13 cellular contexts compared by ENCODE assay signal in the genomic region with DNA sequence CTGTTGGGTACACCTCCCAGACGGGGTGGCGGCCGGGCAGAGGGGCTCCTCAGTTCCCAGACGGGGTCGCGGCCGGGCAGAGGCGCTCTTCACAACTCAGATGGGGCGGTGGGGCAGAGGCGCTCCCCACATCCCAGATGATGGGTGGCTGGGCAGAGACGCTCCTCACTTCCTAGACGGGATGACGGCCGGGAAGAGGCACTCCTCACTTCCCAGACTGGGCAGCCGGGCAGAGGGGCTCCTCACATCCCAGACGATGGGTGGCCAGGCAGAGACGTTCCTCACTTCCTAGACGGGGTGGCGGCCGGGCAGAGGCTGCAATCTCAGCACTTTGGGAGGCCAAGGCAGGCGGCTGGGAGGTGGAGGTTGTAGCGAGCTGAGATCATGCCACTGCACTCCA. TPM values are rescaled to one million over a fixed set of nuclear protein-coding genes. Genes with fewer than 3 reads are reported as not detected.
DNase-seq lines count a peak whose midpoint lies in the region; ATAC-seq and TF ChIP-seq lines count a peak whose summit lies in the region.
"Not testable (repeated sequence)": the region's sequence is repeated elsewhere in the genome, so short reads cannot be mapped to it uniquely, and the experiment has no call there.
"Had no signal": no experiment of that assay in that cellular context is flagged by ENCODE, and none has a peak within 500 bp of the region (broad histone marks: within the 10 kb centered on the region; RNA-seq: fewer than 3 reads in every experiment).

No MANE protein-coding gene starts in this region.

- DNase-seq in RWPE2 (ENCODE audit: low spot score); epithelial cell of prostate (ENCODE audit: low read depth, low spot score); esophagus squamous epithelium (lab: John Stamatoyannopoulos, UW): not testable (repeated sequence)
- DNase-seq in cardiac septum (ENCODE audit: low spot score) (peak; percentile 14), mesenteric fat pad (ENCODE audit: low spot score) (peak; percentile 47)

- intact Hi-C loops in esophagus squamous epithelium (cut with DNase I); cardiac septum (cut with DNase I): not testable (repeated sequence)

- not testable (repeated sequence) for H3K4me1 ChIP-seq in HEK293 (ENCODE audit: control insufficient read depth, insufficient read depth, low read length)
- H3K4me1 ChIP-seq in RWPE2 (ENCODE audit: insufficient read depth, poor library complexity, severe bottlenecking) (peaks cover 17% of the 10 kb centered on the region), esophagus squamous epithelium (peaks cover 10 to 72% (median 29%) of the 10 kb centered on the region in 3 donors)

- ATAC-seq in RWPE2 (ENCODE audit: low read depth): not testable (repeated sequence)

- not testable (repeated sequence) for TF ChIP-seq CTCF in HEK293 (tag by site-specific recombination; IDR thresholded peaks at IDR 0.05); RWPE2 (IDR thresholded peaks at IDR 0.05; ENCODE audit: poor library complexity, severe bottlenecking); esophagus squamous epithelium (IDR thresholded peaks at IDR 0.05)

- POLR2A ChIA-PET in HEK293 (lab: Yijun Ruan, JAX): not testable (repeated sequence)

- H3K27me3 ChIP-seq in RWPE2 (ENCODE audit: insufficient read depth, poor library complexity, severe bottlenecking); esophagus squamous epithelium: not testable (repeated sequence)

- H3K4me3 ChIP-seq in HEK293 (ENCODE audit: low read depth, low read length); RWPE2 (ENCODE audit: severe bottlenecking); esophagus squamous epithelium; skin epidermis: not testable (repeated sequence)

- H3K27ac ChIP-seq in HEK293 (ENCODE audit: extremely low read depth, low read depth, low read length): not testable (repeated sequence)
- H3K27ac ChIP-seq in RWPE2 (ENCODE audit: poor library complexity, severe bottlenecking) (peak overlapping the region; percentile 67), epithelial cell of prostate (peak overlapping the region; percentile 91), esophagus squamous epithelium (peak overlapping the region; percentile 53 to 79 (median 70)), skin epidermis (peak overlapping the region in 12 of 21 experiments; percentile 6 to 63 (median 48))

- CTCF ChIA-PET in HEK293 (lab: Yijun Ruan, JAX): not testable (repeated sequence)

- WGBS in esophagus squamous epithelium, 2 donors: no CpG with 5 or more reads among the region's 22 CpGs

- not testable (repeated sequence) for H3K36me3 ChIP-seq in HEK293 (ENCODE audit: control insufficient read depth in 2 of 2, insufficient read depth in 1 of 2, low read length in 2 of 2); RWPE2 (ENCODE audit: low read depth)
- peaks cover 0 to 13% (median 0%) of the 10 kb centered on the region in 3 donors for H3K36me3 ChIP-seq in esophagus squamous epithelium

- not testable (repeated sequence) for TF ChIP-seq POLR2A in esophagus squamous epithelium (IDR thresholded peaks at IDR 0.05)

- H3K9me3 ChIP-seq in HEK293 (ENCODE audit: control insufficient read depth, insufficient read depth, low read depth, low read length); RWPE2 (ENCODE audit: severe bottlenecking); esophagus squamous epithelium: not testable (repeated sequence)

TF ChIP-seq in HEK293, 187 proteins besides CTCF, POLR2A, EP300 and RAD21:
- peak; percentile 26; the same call in 1 of the 2 replicates for TF ChIP-seq ZNF140 (tag by site-specific recombination; IDR thresholded peaks at IDR 0.05)
TF ChIP-seq in HEK293: peak in this region for 1; not testable (repeated sequence) for 186.

RNA-seq across cellular contexts. Expression of gene GPR15LG, which starts 6.8 kb away (rescaled TPM):
- 100 to 1,000 TPM; 132 to 352 (median 320) TPM for total RNA-seq in esophagus squamous epithelium
- not detected for total RNA-seq in cardiac septum
- not detected for total RNA-seq in mesenteric fat pad
- total RNA-seq: A172; B cell; Caco-2; Calu3; CD4-positive, alpha-beta T cell; CD8-positive, alpha-beta T cell had no signal

RNA-seq across cellular contexts. Expression of gene CDHR1, which starts 14.0 kb away (rescaled TPM):
- total RNA-seq in esophagus squamous epithelium (10 to 100 TPM in 3 of 4 donors, 1 to 10 TPM in 1; 6.7 to 15.0 (median 12.2) TPM), cardiac septum (1.3 TPM), mesenteric fat pad (0.35 TPM)
- total RNA-seq: A172, Caco-2, Calu3 had no signal

RNA-seq across cellular contexts. Expression of gene GHITM, which starts 41.1 kb away (rescaled TPM):
- total RNA-seq in esophagus squamous epithelium: 100 to 1,000 TPM; 137 to 289 (median 182) TPM
- total RNA-seq in cardiac septum: 395 TPM
- total RNA-seq in mesenteric fat pad: 146 TPM

RNA-seq across cellular contexts. Expression of gene LRIT2, which starts 45.0 kb away (rescaled TPM):
- total RNA-seq in esophagus squamous epithelium: not detected
- not detected for total RNA-seq in cardiac septum
- not detected for total RNA-seq in mesenteric fat pad
- total RNA-seq: A172; B cell; Caco-2; Calu3; CD4-positive, alpha-beta T cell; CD8-positive, alpha-beta T cell had no signal

Comparison
In these comparisons a context has a peak if more than half of its experiments do, and no peak if none do; other contexts are left out.
1. RNA of gene GPR15LG, which starts 6.8 kb away (total RNA-seq): 132 to 352 TPM in esophagus squamous epithelium; not detected in cardiac septum (single experiment) and not detected in mesenteric fat pad (single experiment); every median in the first group is over 100 times any median in the second.